Comparison of ENCODE assay signal across 1 cellular context in genomic region chr6:99514089-99514488, GRCh38.
TF ChIP-seq lines count a peak whose summit lies in the region.

No MANE protein-coding gene starts in this region.

TF ChIP-seq in K562, 482 proteins besides CTCF, POLR2A, EP300 and RAD21 (continued from another document):
- TF ChIP-seq, protein P1, sequence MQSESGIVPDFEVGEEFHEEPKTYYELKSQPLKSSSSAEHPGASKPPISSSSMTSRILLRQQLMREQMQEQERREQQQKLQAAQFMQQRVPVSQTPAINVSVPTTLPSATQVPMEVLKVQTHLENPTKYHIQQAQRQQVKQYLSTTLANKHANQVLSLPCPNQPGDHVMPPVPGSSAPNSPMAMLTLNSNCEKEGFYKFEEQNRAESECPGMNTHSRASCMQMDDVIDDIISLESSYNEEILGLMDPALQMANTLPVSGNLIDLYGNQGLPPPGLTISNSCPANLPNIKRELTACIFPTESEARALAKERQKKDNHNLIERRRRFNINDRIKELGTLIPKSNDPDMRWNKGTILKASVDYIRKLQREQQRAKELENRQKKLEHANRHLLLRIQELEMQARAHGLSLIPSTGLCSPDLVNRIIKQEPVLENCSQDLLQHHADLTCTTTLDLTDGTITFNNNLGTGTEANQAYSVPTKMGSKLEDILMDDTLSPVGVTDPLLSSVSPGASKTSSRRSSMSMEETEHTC (IDR thresholded peaks at IDR 0.05), result no peak
- TF ChIP-seq ARID1B (IDR thresholded peaks at IDR 0.05), result no peak
- no peak for TF ChIP-seq EZH2 (IDR thresholded peaks at IDR 0.05; ENCODE audit: borderline replicate concordance, low read depth, low read length)
- TF ChIP-seq TAF15 (IDR thresholded peaks at IDR 0.05; ENCODE audit: low read depth, low read length), result no peak
- TF ChIP-seq TCF7L2 (IDR thresholded peaks at IDR 0.05; ENCODE audit: low read depth, low read length), result no peak
- no peak for TF ChIP-seq ZNF766 (CRISPR knock-in tag; conservative IDR thresholded peaks at IDR 0.05)
TF ChIP-seq in K562: peak in this region for 0.
